In the genomic region with DNA sequence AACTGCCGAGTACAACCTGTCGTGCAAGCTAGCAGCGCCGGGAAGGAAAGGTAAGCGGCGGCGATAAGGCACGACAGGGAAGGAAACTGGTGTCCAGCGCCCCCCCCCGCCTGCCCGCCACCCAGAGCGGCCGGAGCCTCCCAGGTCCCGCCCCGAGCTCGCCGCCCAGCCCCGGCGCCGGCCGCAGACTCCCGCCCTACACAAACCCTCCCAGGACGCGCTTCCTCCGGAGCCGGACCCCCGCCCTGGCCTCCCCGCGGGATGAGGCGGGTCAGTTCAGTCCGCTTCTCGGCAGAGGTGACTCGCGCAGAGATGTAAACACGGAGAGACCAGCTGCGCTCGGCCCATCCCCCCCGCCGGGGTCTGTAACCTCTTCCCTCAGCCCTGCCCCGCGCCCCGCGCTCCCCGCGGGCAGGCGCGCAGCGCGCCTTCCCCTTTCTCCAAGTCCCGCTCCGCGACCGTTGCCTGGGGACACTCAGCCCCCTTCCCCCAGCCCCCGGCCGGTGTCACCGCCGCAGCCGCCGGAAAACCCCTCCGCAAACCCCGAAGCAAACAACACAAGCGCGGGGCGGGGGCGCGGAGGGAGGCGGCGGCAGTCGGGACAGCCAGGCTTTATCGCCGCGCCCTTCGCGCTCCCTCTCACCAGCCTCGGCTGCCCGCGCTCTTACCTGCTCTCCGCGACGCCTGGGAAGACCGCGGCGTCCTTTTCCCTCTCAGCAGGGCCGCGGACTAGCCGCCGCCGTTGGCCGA, we compare ENCODE assay signal across 8 cellular contexts. TPM values are rescaled to one million over a fixed set of nuclear protein-coding genes. Genes with fewer than 3 reads are reported as not detected.
DNase-seq lines count a peak whose midpoint lies in the region; ATAC-seq and TF ChIP-seq lines count a peak whose summit lies in the region.

No MANE protein-coding gene starts in this region.

- H3K27ac ChIP-seq in right lobe of liver, result peak overlapping the region; percentile 98 to 99 (median 99)

- H3K9me3 ChIP-seq in right lobe of liver, result no peaks in the 10 kb centered on the region

- intact Hi-C loops in right lobe of liver (cut with DNase I), result no loop called here

- peak overlapping the region; percentile 91 to 96 (median 92) for H3K4me3 ChIP-seq in right lobe of liver

- peak in 1 of 4 donors; percentile 7 for TF ChIP-seq CTCF in right lobe of liver (IDR thresholded peaks at IDR 0.05)

- no peaks in the 10 kb centered on the region for H3K36me3 ChIP-seq in right lobe of liver

- TF ChIP-seq POLR2A in right lobe of liver (IDR thresholded peaks at IDR 0.05), result peak; percentile 54

- H3K4me1 ChIP-seq in right lobe of liver, result peaks cover 0 to 9% (median 0%) of the 10 kb centered on the region in 4 donors

- peak; percentile 17 for ATAC-seq in HG03103 (IDR thresholded peaks at IDR 0.05; ENCODE audit: low read depth, unreplicated experiment)
- ATAC-seq in right lobe of liver, result peak; percentile 65 to 77 (median 70)

- peak; percentile 69 for DNase-seq in SIG-M5 treated with dmso at 0.1 percent for 504 hours (lab: John Stamatoyannopoulos, UW; ENCODE audit: unreplicated experiment)
- no peak for DNase-seq in SIG-M5 (lab: John Stamatoyannopoulos, UW)
- peak; percentile 64 for DNase-seq in NCI-H510A treated with DMSO at 0.1 percent for 48 hours (lab: John Stamatoyannopoulos, UW)
- peak; percentile 38 to 42 for DNase-seq in activated CD4-positive, alpha-beta T cell treated with anti-CD3 and anti-CD28 coated beads, Interleukin-2, amount 50 U/mL, for 24 hours (ENCODE audit: low read depth in 1 of 2, low spot score in 1 of 2)
- peak; percentile 60 to 86 for DNase-seq in dermis microvascular lymphatic vessel endothelial cell (ENCODE audit: low read depth in 2 of 2)
- DNase-seq in right lobe of liver, result peak; percentile 91 to 92 (median 91)
- DNase-seq in stimulated activated CD4-positive, alpha-beta T cell treated with anti-CD3 and anti-CD28 coated beads, Interleukin-4, amount 100 ng/mL, for 24 hours, result peak; percentile 69

- H3K27me3 ChIP-seq in right lobe of liver, result no peaks in the 10 kb centered on the region

- WGBS in right lobe of liver (ENCODE audit: insufficient coverage, low coverage, low lambda C conversion rate, missing lambda C conversion rate), result 2% methylated on average over 11 of the region's 89 CpGs

RNA-seq across cellular contexts. Expression of a gene that starts 0.5 kb away (rescaled TPM):
- 35.6 and 42.2 TPM in 2 replicates for total RNA-seq in dermis microvascular lymphatic vessel endothelial cell
- total RNA-seq in right lobe of liver, result 10 to 100 TPM; 14.0 to 24.3 (median 16.7) TPM
